In genomic region chr17:82663381-82664275, GRCh38 we compare ENCODE assay signal across 19 cellular contexts.
"Had no signal": no experiment of that assay in that cellular context is flagged by ENCODE, and none has a peak within 500 bp of the region (broad histone marks: within the 10 kb centered on the region; RNA-seq: fewer than 3 reads in every experiment).

No MANE protein-coding gene starts in this region.

- H3K27me3 Mint-ChIP-seq: activated CD4-positive, alpha-beta memory T cell treated with anti-CD3 and anti-CD28 coated beads, Interleukin-2, amount 10 ng/mL, durations not matched to agents 7 days and 5 days; central memory CD8-positive, alpha-beta T cell; naive thymus-derived CD8-positive, alpha-beta T cell; type B pancreatic cell had no signal

- H3K27ac Mint-ChIP-seq: activated CD4-positive, alpha-beta memory T cell treated with anti-CD3 and anti-CD28 coated beads, Interleukin-2, amount 10 ng/mL, durations not matched to agents 7 days and 5 days; activated naive CD4-positive, alpha-beta T cell treated with anti-CD3 and anti-CD28 coated beads, Interleukin-2, amount 50 U/mL, for 72 hours; activated T-helper 1 cell treated with anti-CD3 and anti-CD28 coated beads, Interleukin-12 subunit alpha, Interleukin-12 subunit beta, Interleukin-2, Interleukin-4 antibody, amounts not matched to agents 30 ng/mL and 10 ng/mL and 1 ng/mL, durations not matched to agents 14 hours and 24 hours and 36 hours; naive thymus-derived CD8-positive, alpha-beta T cell; type B pancreatic cell had no signal

- H3K9me3 Mint-ChIP-seq: activated naive CD4-positive, alpha-beta T cell treated with anti-CD3 and anti-CD28 coated beads, Interleukin-2, amount 50 U/mL, for 72 hours; activated T-helper 1 cell treated with anti-CD3 and anti-CD28 coated beads, Interleukin-12 subunit alpha, Interleukin-12 subunit beta, Interleukin-2, Interleukin-4 antibody, amounts not matched to agents 30 ng/mL and 10 ng/mL and 1 ng/mL, durations not matched to agents 14 hours and 24 hours and 36 hours; central memory CD8-positive, alpha-beta T cell; naive thymus-derived CD8-positive, alpha-beta T cell; type B pancreatic cell had no signal

- ATAC-seq: activated naive CD4-positive, alpha-beta T cell treated with anti-CD3 and anti-CD28 coated beads, Interleukin-2, amount 50 U/mL, for 72 hours; left colon; naive thymus-derived CD8-positive, alpha-beta T cell had no signal

- DNase-seq: activated CD4-positive, alpha-beta memory T cell treated with anti-CD3 and anti-CD28 coated beads, Interleukin-2, amount 10 ng/mL, durations not matched to agents 7 days and 5 days; activated CD4-positive, alpha-beta T cell treated with anti-CD3 and anti-CD28 coated beads for 48 hours; brain microvascular endothelial cell; hypothalamus; left colon; naive thymus-derived CD8-positive, alpha-beta T cell; stimulated activated CD4-positive, alpha-beta T cell treated with anti-CD3 and anti-CD28 coated beads, Interleukin-12 subunit alpha, Interleukin-12 subunit beta, amount 100 ng/mL, for 4 hours; stimulated activated CD4-positive, alpha-beta T cell treated with anti-CD3 and anti-CD28 coated beads, Interleukin-4, amount 100 ng/mL, for 4 hours; T-helper 2 cell had no signal

- H3K4me3 Mint-ChIP-seq: activated CD4-positive, alpha-beta memory T cell treated with anti-CD3 and anti-CD28 coated beads, Interleukin-2, amount 10 ng/mL, durations not matched to agents 7 days and 5 days; activated T-helper 1 cell treated with anti-CD3 and anti-CD28 coated beads, Interleukin-12 subunit alpha, Interleukin-12 subunit beta, Interleukin-2, Interleukin-4 antibody, amounts not matched to agents 30 ng/mL and 10 ng/mL and 1 ng/mL, durations not matched to agents 14 hours and 24 hours and 36 hours; central memory CD8-positive, alpha-beta T cell; naive thymus-derived CD8-positive, alpha-beta T cell; neural progenitor cell; type B pancreatic cell had no signal

- H3K4me3 ChIP-seq: ascending aorta, esophagus muscularis mucosa, lung, neural progenitor cell, prostate gland, thoracic aorta had no signal

- H3K27ac ChIP-seq: ascending aorta, brain microvascular endothelial cell, esophagus muscularis mucosa, neural progenitor cell, prostate gland, thoracic aorta had no signal

- H3K27me3 ChIP-seq: ascending aorta, brain microvascular endothelial cell, esophagus muscularis mucosa, neural progenitor cell had no signal
